10 cellular contexts compared by ENCODE assay signal in the genomic region with DNA sequence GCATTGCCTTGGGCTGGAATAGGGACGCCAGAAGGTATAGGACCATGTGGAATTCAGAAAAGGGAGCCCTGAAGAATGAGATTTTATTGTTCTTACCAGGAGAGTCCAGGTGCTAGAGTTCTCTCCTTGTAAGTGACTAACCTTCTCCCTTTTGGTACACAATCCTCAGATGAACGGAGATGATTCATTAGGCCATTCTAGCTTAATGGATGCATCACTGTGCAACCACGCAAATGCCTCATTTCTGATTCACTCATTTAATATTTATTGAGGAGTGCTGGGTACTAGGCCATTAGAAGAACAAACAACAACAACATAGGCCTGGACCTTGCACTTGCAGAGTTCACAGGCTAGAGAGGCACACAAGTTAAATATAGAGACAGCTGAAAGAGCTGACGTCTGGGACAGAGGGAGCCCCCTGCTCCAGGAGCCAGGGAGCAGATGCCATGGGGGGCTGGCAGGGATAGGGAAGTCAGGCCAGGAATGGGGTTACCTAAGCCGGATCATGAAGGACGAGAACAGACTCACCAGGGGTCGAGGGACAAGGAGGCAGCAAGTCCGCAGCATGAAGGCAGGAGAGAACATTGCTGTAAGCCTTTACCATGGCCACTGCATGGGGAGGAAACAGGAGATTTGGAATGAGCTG.
DNase-seq lines count a peak whose midpoint lies in the region; ATAC-seq and TF ChIP-seq lines count a peak whose summit lies in the region.
"Had no signal": no experiment of that assay in that cellular context is flagged by ENCODE, and none has a peak within 500 bp of the region (broad histone marks: within the 10 kb centered on the region; RNA-seq: fewer than 3 reads in every experiment).

No MANE protein-coding gene starts in this region.

- H3K4me1 Mint-ChIP-seq in progenitor cell of endocrine pancreas (ENCODE audit: low read depth) = peaks cover 20% of the 10 kb centered on the region
- H3K4me1 Mint-ChIP-seq: memory B cell had no signal

- H3K9me3 ChIP-seq in RWPE2 (ENCODE audit: severe bottlenecking) = no peaks in the 10 kb centered on the region
- no peaks in the 10 kb centered on the region for H3K9me3 ChIP-seq in left ventricle myocardium inferior (replicated peaks)

- H3K4me1 ChIP-seq in RWPE2 (ENCODE audit: insufficient read depth, poor library complexity, severe bottlenecking) (peaks cover 41% of the 10 kb centered on the region), left ventricle myocardium inferior (peaks cover 17% of the 10 kb centered on the region)

- H3K27me3 ChIP-seq in RWPE2 (ENCODE audit: insufficient read depth, poor library complexity, severe bottlenecking) (no peaks in the 10 kb centered on the region), left ventricle myocardium inferior (ENCODE audit: low read depth) (no peaks in the 10 kb centered on the region)

- H3K4me3 Mint-ChIP-seq in progenitor cell of endocrine pancreas (ENCODE audit: low read depth) = no peak overlapping the region
- H3K4me3 Mint-ChIP-seq: memory B cell had no signal

- no peaks in the 10 kb centered on the region for H3K27me3 Mint-ChIP-seq in progenitor cell of endocrine pancreas
- H3K27me3 Mint-ChIP-seq: memory B cell had no signal

- H3K4me3 ChIP-seq in RWPE2 (ENCODE audit: severe bottlenecking) (no peak overlapping the region), fibroblast of the aortic adventitia (ENCODE audit: low read depth, low read length) (no peak overlapping the region), left ventricle myocardium inferior (no peak overlapping the region)

- H3K27ac Mint-ChIP-seq in progenitor cell of endocrine pancreas = peak overlapping the region; percentile 68
- H3K27ac Mint-ChIP-seq: memory B cell had no signal

- ATAC-seq in RWPE2 (ENCODE audit: low read depth) (peak; percentile 93), HG03139 (IDR thresholded peaks at IDR 0.05; ENCODE audit: unreplicated experiment) (no peak)

- no peaks in the 10 kb centered on the region for H3K9me3 Mint-ChIP-seq in progenitor cell of endocrine pancreas (ENCODE audit: low read depth)
- H3K9me3 Mint-ChIP-seq: memory B cell had no signal

- TF ChIP-seq CTCF in RWPE2 (IDR thresholded peaks at IDR 0.05; ENCODE audit: poor library complexity, severe bottlenecking) (no peak), fibroblast of the aortic adventitia (IDR thresholded peaks at IDR 0.05; ENCODE audit: insufficient read depth, low read length) (no peak), progenitor cell of endocrine pancreas (IDR thresholded peaks at IDR 0.05; ENCODE audit: unreplicated experiment) (no peak), left ventricle myocardium inferior (IDR thresholded peaks at IDR 0.05; ENCODE audit: borderline replicate concordance) (no peak)

- intact Hi-C loops in left ventricle myocardium inferior (cut with micrococcal nuclease) = no loop called here

- DNase-seq in ELR (ENCODE audit: low read depth) (peak; percentile 99), RWPE2 (ENCODE audit: low spot score) (no peak), fibroblast of the aortic adventitia (ENCODE audit: low read depth) (peak; percentile 78), progenitor cell of endocrine pancreas (ENCODE audit: low spot score, unreplicated experiment) (no peak), left ventricle myocardium inferior (no peak), DMS 273 (lab: John Stamatoyannopoulos, UW; ENCODE audit: unreplicated experiment) (no peak)
- DNase-seq in activated CD4-positive, alpha-beta T cell treated with anti-CD3 and anti-CD28 coated beads for 4 hours = no peak
- DNase-seq: activated CD4-positive, alpha-beta T cell treated with anti-CD3 and anti-CD28 coated beads, Interleukin-2, amount 50 U/mL, for 4 hours had no signal

- H3K36me3 ChIP-seq in RWPE2 (ENCODE audit: low read depth) = peaks cover 18% of the 10 kb centered on the region
- H3K36me3 ChIP-seq in left ventricle myocardium inferior = no peaks in the 10 kb centered on the region

- H3K27ac ChIP-seq in RWPE2 (ENCODE audit: poor library complexity, severe bottlenecking) (peak overlapping the region; percentile 97), left ventricle myocardium inferior (replicated peaks) (no peak overlapping the region)

- H3K36me3 Mint-ChIP-seq in progenitor cell of endocrine pancreas (ENCODE audit: insufficient read depth) = peaks cover 8% of the 10 kb centered on the region
- H3K36me3 Mint-ChIP-seq: memory B cell had no signal

Comparison
In these comparisons a context has a peak if more than half of its experiments do, and no peak if none do; other contexts are left out.
1. DNase-seq: peak in ELR (single experiment) and fibroblast of the aortic adventitia (single experiment); none in RWPE2 (single experiment), progenitor cell of endocrine pancreas (single experiment), left ventricle myocardium inferior (single experiment), activated CD4-positive, alpha-beta T cell treated with anti-CD3 and anti-CD28 coated beads for 4 hours (0 of 2) and DMS 273 (single experiment).